2 cellular contexts compared by ENCODE assay signal in the genomic region with DNA sequence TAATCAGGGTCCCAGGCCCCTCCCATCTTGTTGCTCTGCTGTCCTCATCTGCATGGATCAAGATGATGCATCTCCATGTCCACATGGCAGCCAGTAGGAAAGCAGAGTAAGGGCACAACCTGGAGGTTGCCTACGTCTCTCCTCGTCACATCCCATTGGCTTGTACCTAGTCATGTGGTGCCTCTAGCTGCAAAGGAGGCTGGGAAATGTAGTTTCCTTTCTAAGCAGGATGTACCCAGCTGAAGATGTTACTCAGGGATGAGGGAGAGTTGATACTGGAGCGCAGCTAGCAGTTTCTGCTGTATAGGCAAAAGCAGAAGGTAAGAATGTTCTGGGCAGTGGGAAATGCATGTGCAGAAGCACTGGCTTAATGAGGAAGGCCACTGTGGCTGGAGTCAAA.
TF ChIP-seq lines count a peak whose summit lies in the region.

No MANE protein-coding gene starts in this region.

TF ChIP-seq in IMR-90, 13 proteins besides CTCF, POLR2A, EP300 and RAD21:
- TF ChIP-seq SMC3 (IDR thresholded peaks at IDR 0.05; ENCODE audit: low read depth, low read length) (no peak), MXI1 (IDR thresholded peaks at IDR 0.05; ENCODE audit: borderline replicate concordance, low read depth, low read length) (no peak), USF2 (IDR thresholded peaks at IDR 0.05; ENCODE audit: low read depth, low read length) (peak; percentile 86)
TF ChIP-seq in IMR-90: peak in this region for 1.

TF ChIP-seq in K562, 482 proteins besides CTCF, POLR2A, EP300 and RAD21:
- TF ChIP-seq ZBTB2 (IDR thresholded peaks at IDR 0.05) (no peak), NR2F6 (CRISPR knock-in tag; IDR thresholded peaks at IDR 0.05) (no peak), RAD51 (IDR thresholded peaks at IDR 0.05; ENCODE audit: borderline replicate concordance, low read depth) (peak; percentile 75), SPI1 (IDR thresholded peaks at IDR 0.05; ENCODE audit: borderline replicate concordance, low read depth, low read length) (no peak), TRIM24 (IDR thresholded peaks at IDR 0.05) (0 out of 4 replicates have a peak, but pooled peaks of 1 of the 2 experiments have one; percentile 12), GABPB1 (CRISPR knock-in tag; IDR thresholded peaks at IDR 0.05) (0 out of 2 replicates have a peak, but pooled peaks have one; percentile 37), ZNF316 (IDR thresholded peaks at IDR 0.05) (peak; percentile 39; the same call in 1 of the 2 replicates), NRF1 (conservative IDR thresholded peaks at IDR 0.05 in 1 of 2, IDR thresholded peaks at IDR 0.05 in 1 of 2) (no peak), HMGXB4 (CRISPR knock-in tag; IDR thresholded peaks at IDR 0.05) (no peak), CBX3 (IDR thresholded peaks at IDR 0.05; ENCODE audit: borderline replicate concordance in 1 of 2, low read length in 2 of 2) (peak in 1 of 2 experiments; percentile 80; a peak in 2 of 3 replicates), KLF10 (CRISPR knock-in tag; IDR thresholded peaks at IDR 0.05) (no peak), NFIX (CRISPR knock-in tag; IDR thresholded peaks at IDR 0.05; ENCODE audit: low read depth) (no peak), L3MBTL2 (IDR thresholded peaks at IDR 0.05) (no peak), JUNB (CRISPR knock-in tag; conservative IDR thresholded peaks at IDR 0.05) (no peak), NCOA2 (IDR thresholded peaks at IDR 0.05; ENCODE audit: partially characterized antibody in 2 of 2) (no peak), SIX5 (IDR thresholded peaks at IDR 0.05; ENCODE audit: borderline replicate concordance in 1 of 2, insufficient read depth in 1 of 2, low read depth in 1 of 2, low read length in 2 of 2) (peak; percentile 52 to 56; a peak in 2 of 4 replicates), SRSF1 (IDR thresholded peaks at IDR 0.05; ENCODE audit: low read depth, low read length) (no peak), ZBTB7A (IDR thresholded peaks at IDR 0.05; ENCODE audit: borderline replicate concordance, control insufficient read depth, low read depth, low read length) (no peak), CBFA2T2 (conservative IDR thresholded peaks at IDR 0.05) (0 out of 2 replicates have a peak, but pooled peaks have one; percentile 15), USF2 (CRISPR knock-in tag; IDR thresholded peaks at IDR 0.05) (peak; percentile 91), ZNF609 (CRISPR knock-in tag; IDR thresholded peaks at IDR 0.05; ENCODE audit: borderline replicate concordance) (no peak), HCFC1 (IDR thresholded peaks at IDR 0.05; ENCODE audit: low read depth, low read length) (peak; percentile 84), CBFA2T3 (IDR thresholded peaks at IDR 0.05) (no peak), STAT6 (CRISPR knock-in tag; IDR thresholded peaks at IDR 0.05) (no peak), TRIM25 (IDR thresholded peaks at IDR 0.05; ENCODE audit: borderline replicate concordance) (no peak), ZNF143 (CRISPR knock-in tag; IDR thresholded peaks at IDR 0.05) (peak; percentile 85), ZNF263 (CRISPR knock-in tag; IDR thresholded peaks at IDR 0.05; ENCODE audit: borderline replicate concordance) (peak; percentile 71), NFYB (IDR thresholded peaks at IDR 0.05; ENCODE audit: extremely low read depth, insufficient read length) (peak; percentile 28), U2AF2 (optimal IDR thresholded peaks at IDR 0.05; ENCODE audit: low read depth, low read length) (no peak), CBX5 (IDR thresholded peaks at IDR 0.05; ENCODE audit: borderline replicate concordance, low read depth) (0 out of 2 replicates have a peak, but pooled peaks have one; percentile 29), SMARCB1 (IDR thresholded peaks at IDR 0.05; ENCODE audit: insufficient read length, low read depth) (no peak)
- TF ChIP-seq, protein P1, sequence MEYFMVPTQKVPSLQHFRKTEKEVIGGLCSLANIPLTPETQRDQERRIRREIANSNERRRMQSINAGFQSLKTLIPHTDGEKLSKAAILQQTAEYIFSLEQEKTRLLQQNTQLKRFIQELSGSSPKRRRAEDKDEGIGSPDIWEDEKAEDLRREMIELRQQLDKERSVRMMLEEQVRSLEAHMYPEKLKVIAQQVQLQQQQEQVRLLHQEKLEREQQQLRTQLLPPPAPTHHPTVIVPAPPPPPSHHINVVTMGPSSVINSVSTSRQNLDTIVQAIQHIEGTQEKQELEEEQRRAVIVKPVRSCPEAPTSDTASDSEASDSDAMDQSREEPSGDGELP (CRISPR knock-in tag; IDR thresholded peaks at IDR 0.05; ENCODE audit: borderline replicate concordance), result peak; percentile 44; the same call in 1 of the 2 replicates
- TF ChIP-seq, protein P2, sequence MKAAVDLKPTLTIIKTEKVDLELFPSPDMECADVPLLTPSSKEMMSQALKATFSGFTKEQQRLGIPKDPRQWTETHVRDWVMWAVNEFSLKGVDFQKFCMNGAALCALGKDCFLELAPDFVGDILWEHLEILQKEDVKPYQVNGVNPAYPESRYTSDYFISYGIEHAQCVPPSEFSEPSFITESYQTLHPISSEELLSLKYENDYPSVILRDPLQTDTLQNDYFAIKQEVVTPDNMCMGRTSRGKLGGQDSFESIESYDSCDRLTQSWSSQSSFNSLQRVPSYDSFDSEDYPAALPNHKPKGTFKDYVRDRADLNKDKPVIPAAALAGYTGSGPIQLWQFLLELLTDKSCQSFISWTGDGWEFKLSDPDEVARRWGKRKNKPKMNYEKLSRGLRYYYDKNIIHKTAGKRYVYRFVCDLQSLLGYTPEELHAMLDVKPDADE (conservative IDR thresholded peaks at IDR 0.05; ENCODE audit: control insufficient read depth, low read depth, low read length), result no peak
- TF ChIP-seq, protein P3, sequence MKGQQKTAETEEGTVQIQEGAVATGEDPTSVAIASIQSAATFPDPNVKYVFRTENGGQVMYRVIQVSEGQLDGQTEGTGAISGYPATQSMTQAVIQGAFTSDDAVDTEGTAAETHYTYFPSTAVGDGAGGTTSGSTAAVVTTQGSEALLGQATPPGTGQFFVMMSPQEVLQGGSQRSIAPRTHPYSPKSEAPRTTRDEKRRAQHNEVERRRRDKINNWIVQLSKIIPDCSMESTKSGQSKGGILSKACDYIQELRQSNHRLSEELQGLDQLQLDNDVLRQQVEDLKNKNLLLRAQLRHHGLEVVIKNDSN (CRISPR knock-in tag; IDR thresholded peaks at IDR 0.05), result peak; percentile 95
